Comparison of ENCODE assay signal across 10 cellular contexts in genomic region chr19:7349961-7350711, GRCh38. TPM values are rescaled to one million over a fixed set of nuclear protein-coding genes. Genes with fewer than 3 reads are reported as not detected.
A peak's percentile ranks its signal among the peaks of the same experiment; 100 is the strongest.
DNase-seq lines count a peak whose midpoint lies in the region; ATAC-seq and TF ChIP-seq lines count a peak whose summit lies in the region.
"Had no signal": no experiment of that assay in that cellular context is flagged by ENCODE, and none has a peak within 500 bp of the region (broad histone marks: within the 10 kb centered on the region; RNA-seq: fewer than 3 reads in every experiment).

No MANE protein-coding gene starts in this region.

- no peaks in the 10 kb centered on the region for H3K27me3 Mint-ChIP-seq in activated T-cell treated with anti-CD3 and anti-CD28 coated beads, Interleukin-2, amount 50 U/mL, for 72 hours (ENCODE audit: low read depth)

- POLR2A ChIA-PET in A673 (lab: Charles Lee; ENCODE audit: low non-redundant PET) = no interaction called here

- H3K27ac Mint-ChIP-seq in activated T-cell treated with anti-CD3 and anti-CD28 coated beads, Interleukin-2, amount 50 U/mL, for 72 hours = peak overlapping the region; percentile 82

- H3K27me3 ChIP-seq in A673 (replicated peaks; ENCODE audit: insufficient read depth, low read depth, low read length, poor library complexity) = peaks cover 7% of the 10 kb centered on the region
- H3K27me3 ChIP-seq: thyroid gland had no signal

- DNase-seq in GM12865 (ENCODE audit: low read depth) = peak; percentile 79
- DNase-seq in NOMO-1 treated with DMSO at 0.1 percent for 48 hours (lab: John Stamatoyannopoulos, UW; ENCODE audit: unreplicated experiment) = peak; percentile 45
- DNase-seq in activated T-cell treated with anti-CD3 and anti-CD28 coated beads, Interleukin-2, amount 50 U/mL, for 72 hours = peak; percentile 23 to 35
- DNase-seq in posterior vena cava (ENCODE audit: low spot score) = peak; percentile 60
- DNase-seq in A673 (ENCODE audit: low spot score) = no peak
- no peak for DNase-seq in midbrain (lab: John Stamatoyannopoulos, UW)
- no peak for DNase-seq in CD1c-positive myeloid dendritic cell (ENCODE audit: extremely low spot score)
- DNase-seq: retina, thyroid gland had no signal

- peaks cover 64% of the 10 kb centered on the region for H3K4me1 Mint-ChIP-seq in activated T-cell treated with anti-CD3 and anti-CD28 coated beads, Interleukin-2, amount 50 U/mL, for 72 hours (ENCODE audit: low read depth)

- H3K4me3 Mint-ChIP-seq in activated T-cell treated with anti-CD3 and anti-CD28 coated beads, Interleukin-2, amount 50 U/mL, for 72 hours = peak overlapping the region; percentile 78 to 96

- peak; percentile 12 to 28 for ATAC-seq in activated T-cell treated with anti-CD3 and anti-CD28 coated beads, Interleukin-2, amount 50 U/mL, for 72 hours (replicated peaks in 1 of 2)
- no peak for ATAC-seq in HG03175 (IDR thresholded peaks at IDR 0.05; ENCODE audit: unreplicated experiment)

- intact Hi-C loops in posterior vena cava (cut with DNase I) = no loop called here
- intact Hi-C loops in A673 (cut with micrococcal nuclease; ENCODE audit: unreplicated experiment) = no loop called here

- no peak for TF ChIP-seq CTCF in GM12865 (IDR thresholded peaks at IDR 0.05; ENCODE audit: insufficient read depth, low read depth, low read length, missing control alignments)
- no peak for TF ChIP-seq CTCF in A673 (conservative IDR thresholded peaks at IDR 0.05; ENCODE audit: low read depth, low read length)

- no TSS peak for BruUV-seq in A673 (replicated peaks; lab: Mats Ljungman, UMichigan)

- CTCF ChIA-PET in A673 (lab: Charles Lee) = no interaction called here

- no peaks in the 10 kb centered on the region for H3K9me3 ChIP-seq in A673 (ENCODE audit: low read depth, low read length, poor library complexity, severe bottlenecking)
- H3K9me3 ChIP-seq: thyroid gland had no signal

- peaks cover 14 to 23% of the 10 kb centered on the region in 2 donors for H3K36me3 Mint-ChIP-seq in activated T-cell treated with anti-CD3 and anti-CD28 coated beads, Interleukin-2, amount 50 U/mL, for 72 hours (ENCODE audit: insufficient read depth in 2 of 2)

- H3K9me3 Mint-ChIP-seq in activated T-cell treated with anti-CD3 and anti-CD28 coated beads, Interleukin-2, amount 50 U/mL, for 72 hours = peaks cover 4 to 11% of the 10 kb centered on the region in 2 donors

- H3K27ac ChIP-seq in A673 (ENCODE audit: low read depth, low read length, poor library complexity, severe bottlenecking) = no peak overlapping the region
- H3K27ac ChIP-seq: thyroid gland had no signal

- H3K4me3 ChIP-seq in GM12865 (ENCODE audit: low read depth, low read length) (peak overlapping the region; percentile 71), A673 (ENCODE audit: low read depth, low read length, poor library complexity, severe bottlenecking) (no peak overlapping the region)
- H3K4me3 ChIP-seq: thyroid gland had no signal

- H3K36me3 ChIP-seq in A673 (ENCODE audit: insufficient read depth, low read length, poor library complexity, severe bottlenecking) = no peaks in the 10 kb centered on the region
- H3K36me3 ChIP-seq: thyroid gland had no signal

- no peaks in the 10 kb centered on the region for H3K4me1 ChIP-seq in A673 (ENCODE audit: insufficient read depth, low read length, poor library complexity, severe bottlenecking)
- H3K4me1 ChIP-seq: thyroid gland had no signal

RNA-seq across cellular contexts. Expression of gene ARHGEF18, which starts 1.4 kb away (rescaled TPM):
- 10 to 100 TPM; 32.8 to 42.7 TPM for total RNA-seq in activated T-cell treated with anti-CD3 and anti-CD28 coated beads, Interleukin-2, amount 50 U/mL, for 72 hours
- total RNA-seq in posterior vena cava (10 to 100 TPM; 17.6 to 19.9 TPM), A673 (2021) (33.4 and 34.9 TPM in 2 replicates)

RNA-seq across cellular contexts. Expression of gene INSR, which starts 55.9 kb away (rescaled TPM):
- 1 to 10 TPM; 8.7 TPM for total RNA-seq in activated T-cell treated with anti-CD3 and anti-CD28 coated beads, Interleukin-2, amount 50 U/mL, for 72 hours
- total RNA-seq in posterior vena cava (10 to 100 TPM; 47.5 to 63.0 TPM), A673 (2021) (12.9 and 15.5 TPM in 2 replicates)

Comparison
In these comparisons a context has a peak if more than half of its experiments do, and no peak if none do; other contexts are left out.
1. DNase-seq: peak in GM12865 (single experiment), NOMO-1 treated with DMSO at 0.1 percent for 48 hours (single experiment), activated T-cell treated with anti-CD3 and anti-CD28 coated beads, Interleukin-2, amount 50 U/mL, for 72 hours (2 of 2) and posterior vena cava (single experiment); none in A673 (single experiment), midbrain (single experiment) and CD1c-positive myeloid dendritic cell (single experiment).